ENCODE assay signal across 23 cellular contexts in the genomic region with DNA sequence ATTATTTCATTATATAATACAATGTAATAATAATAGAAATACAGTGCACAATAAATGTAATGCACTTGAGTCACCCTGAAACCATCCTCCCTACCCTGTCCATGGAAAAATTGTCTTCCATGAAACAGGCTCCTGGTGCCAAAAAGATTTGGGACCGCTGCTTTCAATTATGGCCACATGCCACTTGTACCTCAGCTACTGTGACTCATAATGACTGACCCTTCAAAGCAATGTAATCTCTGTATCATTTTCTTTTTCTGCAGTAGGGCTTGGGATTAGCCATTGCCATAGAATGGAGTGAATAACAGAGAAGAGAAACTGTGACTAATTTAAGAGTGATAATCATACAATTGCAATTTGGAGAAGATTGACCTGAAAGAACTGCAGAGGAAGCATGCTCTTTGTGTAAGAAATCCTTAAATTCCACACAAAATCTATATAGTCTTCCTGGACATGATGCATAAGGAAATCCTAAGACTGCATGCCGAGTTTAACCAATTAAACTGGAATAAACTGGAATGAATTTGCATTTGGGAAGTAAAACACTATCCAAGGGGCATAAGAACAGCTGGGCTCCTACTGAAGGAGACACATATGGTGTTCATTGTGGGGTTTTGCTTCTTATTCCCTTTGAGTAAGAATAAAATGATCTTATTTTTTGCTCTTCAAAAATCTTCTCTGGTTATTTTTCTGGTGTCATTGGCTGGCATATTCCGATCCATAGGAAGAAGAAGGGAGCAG. TPM values are rescaled to one million over a fixed set of nuclear protein-coding genes. Genes with fewer than 3 reads are reported as not detected.
DNase-seq lines count a peak whose midpoint lies in the region; ATAC-seq, FAIRE-seq and TF ChIP-seq lines count a peak whose summit lies in the region.
"Had no signal": no experiment of that assay in that cellular context is flagged by ENCODE, and none has a peak within 500 bp of the region (broad histone marks: within the 10 kb centered on the region; RNA-seq: fewer than 3 reads in every experiment).

No MANE protein-coding gene starts in this region.

- H3K23ac ChIP-seq in mesenchymal stem cell (ENCODE audit: low read length in 2 of 2), result no peak overlapping the region

- H2BK15ac ChIP-seq in mesenchymal stem cell (ENCODE audit: low read depth, poor library complexity, severe bottlenecking), result no peak overlapping the region

- H3K36me3 ChIP-seq in MG63 (no peaks in the 10 kb centered on the region), bronchial epithelial cell (ENCODE audit: control insufficient read depth, insufficient read depth, low read length) (no peaks in the 10 kb centered on the region), mesenchymal stem cell (ENCODE audit: control insufficient read depth in 1 of 2, insufficient read depth in 2 of 2, low read depth in 1 of 2, low read length in 2 of 2) (no peaks in the 10 kb centered on the region)
- H3K36me3 ChIP-seq: lower lobe of right lung, WERI-Rb-1 had no signal

- H2BK12ac ChIP-seq in mesenchymal stem cell (ENCODE audit: low read length in 2 of 2), result no peak overlapping the region

- H3K27ac ChIP-seq in mesenchymal stem cell (ENCODE audit: low read length, poor library complexity, severe bottlenecking), result no peak overlapping the region
- H3K27ac ChIP-seq: C4-2B, lower lobe of right lung, parathyroid adenoma, WERI-Rb-1 had no signal

- H2BK120ac ChIP-seq in mesenchymal stem cell (ENCODE audit: low read depth, low read length), result no peak overlapping the region

- TF ChIP-seq CTCF in bronchial epithelial cell (IDR thresholded peaks at IDR 0.05; ENCODE audit: insufficient read depth, low read length, severe bottlenecking), result no peak
- TF ChIP-seq CTCF in lower leg skin (IDR thresholded peaks at IDR 0.05), result no peak

- no peaks in the 10 kb centered on the region for H3K9me3 ChIP-seq in MG63
- peaks cover under 1% of the 10 kb centered on the region for H3K9me3 ChIP-seq in mesenchymal stem cell (ENCODE audit: control insufficient read depth, low read length)
- H3K9me3 ChIP-seq: lower lobe of right lung had no signal

- intact Hi-C loops in lower leg skin (cut with DNase I; ENCODE audit: low total_unique reads), result no loop called here
- intact Hi-C loops in posterior cingulate gyrus (cut with DNase I), result no loop called here

- H3K18ac ChIP-seq in mesenchymal stem cell (ENCODE audit: low read depth in 1 of 2, low read length in 2 of 2), result no peak overlapping the region

- H3K4me2 ChIP-seq in mesenchymal stem cell (ENCODE audit: low read length, poor library complexity, severe bottlenecking), result no peak overlapping the region

- H3K4me1 ChIP-seq in mesenchymal stem cell (ENCODE audit: control insufficient read depth, insufficient read depth, low read depth, low read length), result no peaks in the 10 kb centered on the region
- H3K4me1 ChIP-seq: lower lobe of right lung, parathyroid adenoma had no signal

- H3K4me3 ChIP-seq in MG63, result no peak overlapping the region
- no peak overlapping the region for H3K4me3 ChIP-seq in bronchial epithelial cell (ENCODE audit: low read depth, low read length)
- H3K4me3 ChIP-seq in mesenchymal stem cell (ENCODE audit: insufficient read depth in 1 of 2, low read depth in 1 of 2, low read length in 2 of 2), result peak overlapping the region in 1 of 2 experiments; percentile 4
- H3K4me3 ChIP-seq in lower leg skin (ENCODE audit: low read depth, poor library complexity, severe bottlenecking), result no peak overlapping the region
- H3K4me3 ChIP-seq: lower lobe of right lung had no signal

- H3K79me1 ChIP-seq in mesenchymal stem cell (replicated peaks; ENCODE audit: low read length, poor library complexity, severe bottlenecking), result no peaks in the 10 kb centered on the region

- no peak for ATAC-seq in HG03469 (IDR thresholded peaks at IDR 0.05; ENCODE audit: unreplicated experiment)
- no peak for ATAC-seq in HG03025 (IDR thresholded peaks at IDR 0.05; ENCODE audit: low FRiP score, unreplicated experiment)
- ATAC-seq: esophagus mucosa; lower lobe of right lung; Right ventricle myocardium inferior; stimulated activated naive CD8-positive, alpha-beta T cell treated with anti-CD3 and anti-CD28 coated beads, Interleukin-15, Interleukin-2, amounts not matched to agents 100 U/mL and 50 U/mL, for 24 hours; T-helper 17 cell had no signal

- no peak overlapping the region for H2AFZ ChIP-seq in mesenchymal stem cell (ENCODE audit: low read depth, low read length)
- H2AFZ ChIP-seq: parathyroid adenoma had no signal

- no peak for FAIRE-seq in bronchial epithelial cell (lab: Jason Lieb, UNC)

- no peak overlapping the region for H3K4ac ChIP-seq in mesenchymal stem cell (ENCODE audit: low read depth in 1 of 2, low read length in 2 of 2)

- 97% methylated on average over 3 of the region's 3 CpGs for WGBS in mesenchymal stem cell
- 46 to 70% methylated on average over 3 of the region's 3 CpGs for WGBS in lower leg skin, 2 donors

- no peak overlapping the region for H4K8ac ChIP-seq in mesenchymal stem cell (ENCODE audit: low read length)

- H2AK5ac ChIP-seq in mesenchymal stem cell (ENCODE audit: low read length, severe bottlenecking), result no peak overlapping the region

- DNase-seq in EH (ENCODE audit: low read depth), result peak; percentile 96
- peak; percentile 67 for DNase-seq in MG63
- peak; percentile 24 for DNase-seq in bronchial epithelial cell (ENCODE audit: low read depth)
- DNase-seq in mesenchymal stem cell, result no peak
- DNase-seq in lower leg skin (ENCODE audit: low spot score in 2 of 2), result no peak
- DNase-seq in posterior cingulate gyrus, result no peak
- DNase-seq: activated effector memory CD4-positive, alpha-beta T cell treated with anti-CD3 and anti-CD28 coated beads, Interleukin-2, amount 50 U/mL, for 16 hours; caudate nucleus; KBM-7; lower lobe of right lung; NCI-H1048; NCI-H2081; NCI-H446 treated with DMSO at 0.1 percent for 48 hours; stimulated activated CD4-positive, alpha-beta T cell treated with anti-CD3 and anti-CD28 coated beads, Interleukin-2, amount 100 ng/mL, for 24 hours; stimulated activated naive CD8-positive, alpha-beta T cell treated with anti-CD3 and anti-CD28 coated beads, Interleukin-15, Interleukin-2, amounts not matched to agents 100 U/mL and 50 U/mL, for 24 hours; T-helper 17 cell; WERI-Rb-1 had no signal

- H3K27me3 ChIP-seq in MG63 (no peaks in the 10 kb centered on the region), bronchial epithelial cell (ENCODE audit: control insufficient read depth, insufficient read depth, low read length) (no peaks in the 10 kb centered on the region), mesenchymal stem cell (ENCODE audit: control insufficient read depth in 1 of 2, insufficient read depth in 1 of 2, low read length in 2 of 2) (no peaks in the 10 kb centered on the region)

- H3K14ac ChIP-seq in mesenchymal stem cell (ENCODE audit: low read length in 2 of 2), result no peak overlapping the region

- peak overlapping the region; percentile 10 for H3K9ac ChIP-seq in mesenchymal stem cell (ENCODE audit: low read length)
- H3K9ac ChIP-seq: parathyroid adenoma had no signal

- no peak overlapping the region for H2BK5ac ChIP-seq in mesenchymal stem cell (ENCODE audit: low read depth, low read length, poor library complexity, severe bottlenecking)

- TF ChIP-seq POLR2A in lower leg skin (IDR thresholded peaks at IDR 0.05), result no peak

- no peak overlapping the region for H4K91ac ChIP-seq in mesenchymal stem cell (ENCODE audit: low read length)

RNA-seq across cellular contexts. Expression of gene SLC7A1, which starts 59.5 kb away (rescaled TPM):
- 14.7 and 21.0 TPM in 2 replicates for total RNA-seq in MG63 (2014; rRNA removed; shearing (Covaris generic); ENCODE audit: low replicate concordance)
- total RNA-seq in bronchial epithelial cell (39.9 and 42.4 TPM in 2 replicates), lower leg skin (10 to 100 TPM; 46.0 to 72.8 (median 50.8) TPM)
- polyA plus RNA-seq in mesenchymal stem cell (2013, experiment 1 of 2), result 14.6 TPM
- polyA plus RNA-seq in mesenchymal stem cell (2013, experiment 2 of 2), result 14.5 TPM

Comparison
In these comparisons a context has a peak if more than half of its experiments do, and no peak if none do; other contexts are left out.
1. DNase-seq: peak in EH (single experiment), MG63 (single experiment) and bronchial epithelial cell (single experiment); none in mesenchymal stem cell (single experiment), lower leg skin (0 of 2) and posterior cingulate gyrus (0 of 10).